Comparison of ENCODE assay signal across 28 cellular contexts in genomic region chr10:70266701-70267100, GRCh38. TPM values are rescaled to one million over a fixed set of nuclear protein-coding genes. Genes with fewer than 3 reads are reported as not detected.
DNase-seq lines count a peak whose midpoint lies in the region; ATAC-seq and TF ChIP-seq lines count a peak whose summit lies in the region.
"Had no signal": no experiment of that assay in that cellular context is flagged by ENCODE, and none has a peak within 500 bp of the region (broad histone marks: within the 10 kb centered on the region; RNA-seq: fewer than 3 reads in every experiment).

No MANE protein-coding gene starts in this region.

- TF ChIP-seq POLR2A in suprapubic skin (IDR thresholded peaks at IDR 0.05) = no peak

- peak overlapping the region; percentile 45 for H3K27ac ChIP-seq in RWPE2 (ENCODE audit: poor library complexity, severe bottlenecking)
- peak overlapping the region; percentile 53 for H3K27ac ChIP-seq in epithelial cell of prostate
- peak overlapping the region; percentile 30 for H3K27ac ChIP-seq in suprapubic skin
- H3K27ac ChIP-seq: 22Rv1, ascending aorta, pancreas, spleen, tibial artery, WERI-Rb-1 had no signal

- ATAC-seq in RWPE2 (ENCODE audit: low read depth) (no peak), HG03432 (IDR thresholded peaks at IDR 0.05; ENCODE audit: unreplicated experiment) (no peak)
- ATAC-seq: activated CD8-positive, alpha-beta memory T cell treated with anti-CD3 and anti-CD28 coated beads, Interleukin-2, amount 10 ng/mL, durations not matched to agents 7 days and 5 days; left lobe of liver had no signal

- no peak for TF ChIP-seq EP300 in suprapubic skin (IDR thresholded peaks at IDR 0.05)

- no peaks in the 10 kb centered on the region for H3K36me3 ChIP-seq in RWPE2 (ENCODE audit: low read depth)
- no peaks in the 10 kb centered on the region for H3K36me3 ChIP-seq in suprapubic skin
- H3K36me3 ChIP-seq: ascending aorta, pancreas, spleen, tibial artery, WERI-Rb-1 had no signal

- peaks cover 16% of the 10 kb centered on the region for H3K4me1 ChIP-seq in RWPE2 (ENCODE audit: insufficient read depth, poor library complexity, severe bottlenecking)
- peaks cover 8% of the 10 kb centered on the region for H3K4me1 ChIP-seq in suprapubic skin
- H3K4me1 ChIP-seq: ascending aorta, pancreas, spleen had no signal

- WGBS in suprapubic skin = 39% methylated on average over 1 of the region's 1 CpG

- no peak overlapping the region for H3K4me3 ChIP-seq in RWPE2 (ENCODE audit: severe bottlenecking)
- H3K4me3 ChIP-seq in suprapubic skin = no peak overlapping the region
- H3K4me3 ChIP-seq: ascending aorta, pancreas, spleen, tibial artery had no signal

- DNase-seq in NCI-H510A treated with DMSO at 0.1 percent for 48 hours (lab: John Stamatoyannopoulos, UW) (peak; percentile 10), NCI-H510A (lab: John Stamatoyannopoulos, UW) (no peak), RWPE2 (ENCODE audit: low spot score) (no peak), epithelial cell of prostate (ENCODE audit: low read depth, low spot score) (no peak), suprapubic skin (ENCODE audit: low spot score in 2 of 2) (no peak), NCI-H1048 (lab: John Stamatoyannopoulos, UW) (no peak), NCI-H2227 (lab: John Stamatoyannopoulos, UW; ENCODE audit: unreplicated experiment) (no peak)
- DNase-seq: activated CD4-positive, alpha-beta T cell treated with anti-CD3 and anti-CD28 coated beads, Interleukin-2, amount 10 ng/mL, durations not matched to agents 24 days and 14 days; activated CD8-positive, alpha-beta memory T cell treated with anti-CD3 and anti-CD28 coated beads, Interleukin-2, amount 10 ng/mL, durations not matched to agents 7 days and 5 days; COR-L47; DND-41; H7; Kasumi-1; naive thymus-derived CD4-positive, alpha-beta T cell; NCI-H1105 treated with DMSO at 0.1 percent for 48 hours; NCI-H2081 treated with DMSO at 0.1 percent for 48 hours; pancreas; spleen; stimulated activated CD4-positive, alpha-beta T cell treated with anti-CD3 and anti-CD28 coated beads, Interleukin-2, amount 100 ng/mL, for 48 hours; stimulated activated naive CD4-positive, alpha-beta T cell; WERI-Rb-1 had no signal

- H3K27me3 ChIP-seq in RWPE2 (ENCODE audit: insufficient read depth, poor library complexity, severe bottlenecking) (no peaks in the 10 kb centered on the region), suprapubic skin (no peaks in the 10 kb centered on the region)
- H3K27me3 ChIP-seq: ascending aorta, pancreas, spleen, tibial artery had no signal

- TF ChIP-seq CTCF in RWPE2 (IDR thresholded peaks at IDR 0.05; ENCODE audit: poor library complexity, severe bottlenecking) (no peak), suprapubic skin (IDR thresholded peaks at IDR 0.05) (no peak)

- H3K9me3 ChIP-seq in RWPE2 (ENCODE audit: severe bottlenecking) (no peaks in the 10 kb centered on the region), suprapubic skin (no peaks in the 10 kb centered on the region)
- H3K9me3 ChIP-seq: ascending aorta, pancreas, tibial artery had no signal

RNA-seq across cellular contexts. Expression of gene NPFFR1, which starts 17.1 kb away (rescaled TPM):
- under 1 TPM; 0.08 to 0.53 (median 0.23) TPM for total RNA-seq in suprapubic skin
- total RNA-seq: activated CD4-positive, alpha-beta T cell treated with anti-CD3 and anti-CD28 coated beads, Interleukin-2, amount 10 ng/mL, durations not matched to agents 24 days and 14 days; activated CD8-positive, alpha-beta memory T cell treated with anti-CD3 and anti-CD28 coated beads, Interleukin-2, amount 10 ng/mL, durations not matched to agents 7 days and 5 days; ascending aorta; epithelial cell of proximal tubule; H7; left lobe of liver; mesenteric fat pad had no signal

RNA-seq across cellular contexts. Expression of gene PPA1, which starts 33.5 kb away (rescaled TPM):
- total RNA-seq in suprapubic skin = 100 to 1,000 TPM in 3 of 4 donors, 10 to 100 TPM in 1; 61.5 to 137 (median 118) TPM
